Comparison of ENCODE assay signal across 15 cellular contexts in the genomic region with DNA sequence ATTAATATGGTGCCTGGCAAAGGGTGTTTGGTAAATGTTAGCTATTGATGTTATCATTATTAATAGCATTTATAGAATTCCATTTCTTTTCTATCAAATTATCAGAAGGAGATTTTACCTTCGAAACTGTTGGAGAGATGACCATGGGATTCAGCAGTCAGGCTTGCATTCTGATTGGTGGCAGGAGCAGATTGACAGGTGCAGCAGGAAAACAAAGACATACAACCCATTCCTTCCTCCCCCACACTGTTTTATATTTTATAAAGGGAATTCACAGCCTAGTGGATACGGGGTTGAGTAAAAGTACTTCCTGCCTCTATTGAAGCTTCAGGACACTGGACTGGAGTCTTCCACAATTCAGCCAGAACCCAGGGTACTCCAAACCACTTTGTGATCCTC. TPM values are rescaled to one million over a fixed set of nuclear protein-coding genes. Genes with fewer than 3 reads are reported as not detected.
DNase-seq lines count a peak whose midpoint lies in the region; ATAC-seq and TF ChIP-seq lines count a peak whose summit lies in the region.
"Had no signal": no experiment of that assay in that cellular context is flagged by ENCODE, and none has a peak within 500 bp of the region (broad histone marks: within the 10 kb centered on the region; RNA-seq: fewer than 3 reads in every experiment).

No MANE protein-coding gene starts in this region.

- H3K4me1 Mint-ChIP-seq in Calu3 (ENCODE audit: low read depth, unreplicated experiment), result peaks cover 74% of the 10 kb centered on the region
- H3K4me1 Mint-ChIP-seq: T-helper 17 cell had no signal

- H3K4me3 Mint-ChIP-seq in Calu3 (ENCODE audit: low read depth, unreplicated experiment), result no peak overlapping the region
- H3K4me3 Mint-ChIP-seq: T-helper 17 cell had no signal

- H3K4me2 ChIP-seq in osteoblast (ENCODE audit: insufficient read depth, low read length), result peak overlapping the region; percentile 70
- H3K4me2 ChIP-seq in OCI-LY7 (ENCODE audit: low read length), result no peak overlapping the region

- no peaks in the 10 kb centered on the region for H3K27me3 Mint-ChIP-seq in Calu3 (ENCODE audit: unreplicated experiment)

- H3K27ac Mint-ChIP-seq in Calu3 (ENCODE audit: unreplicated experiment), result peak overlapping the region; percentile 92
- H3K27ac Mint-ChIP-seq: T-helper 17 cell had no signal

- CTCF ChIA-PET in Calu3 (lab: Charles Lee), result interaction anchor here (0.6 kb wide), 1 partner anchor 250 kb away, joined by 3 read pairs; no protein-coding TSS in a partner anchor
- CTCF ChIA-PET in OCI-LY7 (lab: Charles Lee; ENCODE audit: unreplicated experiment), result no interaction called here

- no peak overlapping the region for H2AFZ ChIP-seq in osteoblast (ENCODE audit: low read length)
- no peak overlapping the region for H2AFZ ChIP-seq in OCI-LY7 (ENCODE audit: low read length)

- TF ChIP-seq CTCF in Calu3 (IDR thresholded peaks at IDR 0.05; ENCODE audit: unreplicated experiment) (no peak), RWPE2 (IDR thresholded peaks at IDR 0.05; ENCODE audit: poor library complexity, severe bottlenecking) (no peak), osteoblast (IDR thresholded peaks at IDR 0.05; ENCODE audit: extremely low read depth, low read depth, low read length) (no peak), OCI-LY7 (conservative IDR thresholded peaks at IDR 0.05; ENCODE audit: low read length) (no peak)

- H3K4me3 ChIP-seq in RWPE2 (ENCODE audit: severe bottlenecking) (no peak overlapping the region), osteoblast (ENCODE audit: insufficient read depth, low read length) (no peak overlapping the region), OCI-LY7 (ENCODE audit: low read depth, low read length, poor library complexity, severe bottlenecking) (no peak overlapping the region)
- H3K4me3 ChIP-seq: thoracic aorta had no signal

- H3K4me1 ChIP-seq in RWPE2 (ENCODE audit: insufficient read depth, poor library complexity, severe bottlenecking), result peaks cover 19% of the 10 kb centered on the region
- H3K4me1 ChIP-seq in osteoblast (ENCODE audit: insufficient read depth, low read length), result peaks cover 49% of the 10 kb centered on the region
- no peaks in the 10 kb centered on the region for H3K4me1 ChIP-seq in OCI-LY7 (ENCODE audit: insufficient read depth, low read length, poor library complexity, severe bottlenecking)

- intact Hi-C loops in Calu3 (cut with micrococcal nuclease; ENCODE audit: unreplicated experiment) (loop anchor here (5.0 kb wide), 1 partner anchor 44 kb away; no protein-coding TSS in a partner anchor), OCI-LY7 (cut with micrococcal nuclease; ENCODE audit: unreplicated experiment) (no loop called here)

- H3K9me3 ChIP-seq in RWPE2 (ENCODE audit: severe bottlenecking) (no peaks in the 10 kb centered on the region), osteoblast (ENCODE audit: low read depth, low read length) (no peaks in the 10 kb centered on the region), OCI-LY7 (ENCODE audit: low read length) (no peaks in the 10 kb centered on the region)
- H3K9me3 ChIP-seq: neutrophil, thoracic aorta had no signal

- peaks cover 11% of the 10 kb centered on the region for H3K36me3 Mint-ChIP-seq in Calu3 (ENCODE audit: insufficient read depth, unreplicated experiment)

- ATAC-seq in RWPE2 (ENCODE audit: low read depth), result no peak
- no peak for ATAC-seq in esophagus mucosa
- ATAC-seq in HG03565 (IDR thresholded peaks at IDR 0.05; ENCODE audit: unreplicated experiment), result no peak
- ATAC-seq: T-helper 17 cell had no signal

- H3K9me3 Mint-ChIP-seq in Calu3 (ENCODE audit: low read depth, unreplicated experiment), result no peaks in the 10 kb centered on the region

- H3K27ac ChIP-seq in RWPE2 (ENCODE audit: poor library complexity, severe bottlenecking), result peak overlapping the region; percentile 86
- H3K27ac ChIP-seq in epithelial cell of prostate, result peak overlapping the region; percentile 87
- H3K27ac ChIP-seq in osteoblast (ENCODE audit: low read depth, low read length), result peak overlapping the region; percentile 93
- no peak overlapping the region for H3K27ac ChIP-seq in OCI-LY7 (ENCODE audit: low read depth, low read length, poor library complexity, severe bottlenecking)
- H3K27ac ChIP-seq: neutrophil, thoracic aorta had no signal

- BruUV-seq in Calu3 (replicated peaks; lab: Mats Ljungman, UMichigan) (no TSS peak), OCI-LY7 (replicated peaks; lab: Mats Ljungman, UMichigan) (no TSS peak)

- no peaks in the 10 kb centered on the region for H3K36me3 ChIP-seq in RWPE2 (ENCODE audit: low read depth)
- H3K36me3 ChIP-seq in osteoblast (ENCODE audit: insufficient read depth, low read length), result no peaks in the 10 kb centered on the region
- H3K36me3 ChIP-seq in OCI-LY7 (ENCODE audit: insufficient read depth, low read length), result no peaks in the 10 kb centered on the region
- H3K36me3 ChIP-seq: neutrophil, thoracic aorta had no signal

- H3K9me2 ChIP-seq in OCI-LY7 (ENCODE audit: insufficient read depth, low read length), result no peaks in the 10 kb centered on the region

- no peaks in the 10 kb centered on the region for H3K79me2 ChIP-seq in osteoblast (ENCODE audit: insufficient read depth, low read length)
- no peaks in the 10 kb centered on the region for H3K79me2 ChIP-seq in OCI-LY7 (ENCODE audit: insufficient read depth, low read depth, low read length)

- DNase-seq in Calu3, result no peak
- DNase-seq in RWPE2 (ENCODE audit: low spot score), result no peak
- no peak for DNase-seq in epithelial cell of prostate (ENCODE audit: low read depth, low spot score)
- DNase-seq in osteoblast (ENCODE audit: insufficient read length, low spot score, missing footprints), result no peak
- no peak for DNase-seq in activated T-cell treated with anti-CD3 and anti-CD28 coated beads, Interleukin-2, amount 50 U/mL, for 1 hour
- DNase-seq in OCI-LY7 (ENCODE audit: low spot score), result no peak
- DNase-seq: activated naive CD4-positive, alpha-beta T cell treated with Interleukin-2 at 50 U/mL for 16 hours; NCI-H1092 treated with DMSO at 0.1 percent for 48 hours; SHP77 treated with DMSO at 0.1 percent for 48 hours; stimulated activated CD4-positive, alpha-beta T cell treated with anti-CD3 and anti-CD28 coated beads, Interleukin-15, amount 100 ng/mL, for 24 hours; T-helper 17 cell had no signal

- POLR2A ChIA-PET in OCI-LY7 (lab: Charles Lee), result no interaction called here

- H4K20me1 ChIP-seq in osteoblast (ENCODE audit: insufficient read depth, low read length) (no peaks in the 10 kb centered on the region), OCI-LY7 (ENCODE audit: insufficient read depth, low read length) (no peaks in the 10 kb centered on the region)

- H3K27me3 ChIP-seq in RWPE2 (ENCODE audit: insufficient read depth, poor library complexity, severe bottlenecking) (no peaks in the 10 kb centered on the region), osteoblast (ENCODE audit: insufficient read depth, low read length) (no peaks in the 10 kb centered on the region)

RNA-seq across cellular contexts. Expression of a gene that starts 55.1 kb away (rescaled TPM):
- total RNA-seq in Calu3 (2022), result 1.7 and 2.1 TPM in 2 replicates
- total RNA-seq in osteoblast, result 0.29 and 0.36 TPM in 2 replicates
- total RNA-seq in esophagus mucosa, result not detected
- not detected in 2 replicates for total RNA-seq in OCI-LY7 (2014; rRNA removed; shearing (Covaris generic))
- total RNA-seq in OCI-LY7 (2022), result not detected in 2 replicates
- total RNA-seq: T-helper 17 cell, thoracic aorta had no signal

RNA-seq across cellular contexts. Expression of a gene that starts 55.2 kb away (rescaled TPM):
- total RNA-seq in Calu3 (2022), result 18.6 and 19.1 TPM in 2 replicates
- 22.1 and 24.5 TPM in 2 replicates for total RNA-seq in osteoblast
- total RNA-seq in esophagus mucosa, result 4.9 TPM
- 10.4 and 12.8 TPM in 2 replicates for total RNA-seq in OCI-LY7 (2014; rRNA removed; shearing (Covaris generic))
- total RNA-seq in OCI-LY7 (2022), result 8.4 and 10.5 TPM in 2 replicates
